In the genomic region with DNA sequence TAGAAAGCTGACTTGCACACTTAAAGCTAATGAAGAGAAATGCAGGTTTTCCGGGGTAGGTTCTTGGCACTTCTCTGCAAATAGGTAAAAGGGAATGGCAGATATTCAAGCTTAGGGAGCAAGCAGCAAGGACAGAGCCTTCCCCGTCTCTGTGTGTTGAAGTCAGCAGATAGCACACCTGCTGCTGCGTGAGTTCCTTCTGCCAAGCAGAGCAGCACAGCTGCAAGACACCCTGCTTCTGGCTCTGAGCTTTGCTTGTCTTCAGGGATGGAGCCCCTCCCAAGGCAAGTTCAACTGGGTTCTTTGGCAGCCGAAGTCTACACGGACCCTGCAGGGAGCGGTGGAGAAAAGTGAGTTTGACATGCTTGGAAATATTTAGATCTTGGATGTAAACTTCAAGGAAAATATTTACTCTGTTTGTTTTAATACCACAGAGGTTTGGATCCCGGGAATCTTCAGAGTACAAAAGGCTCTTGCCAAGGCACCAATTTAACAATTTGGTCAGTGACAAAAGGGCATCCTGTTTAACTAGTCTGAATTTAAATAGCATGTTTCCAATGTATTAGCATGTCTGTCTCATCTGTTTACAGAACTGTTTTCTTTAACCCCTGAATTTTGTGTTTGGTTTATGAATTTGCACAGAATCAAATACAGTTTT, we compare ENCODE assay signal across 11 cellular contexts.
A peak's percentile ranks its signal among the peaks of the same experiment; 100 is the strongest.
DNase-seq lines count a peak whose midpoint lies in the region; ATAC-seq and TF ChIP-seq lines count a peak whose summit lies in the region.
"Had no signal": no experiment of that assay in that cellular context is flagged by ENCODE, and none has a peak within 500 bp of the region (broad histone marks: within the 10 kb centered on the region; RNA-seq: fewer than 3 reads in every experiment).

No MANE protein-coding gene starts in this region.

- H3K4me2 ChIP-seq in neuronal stem cell (ENCODE audit: insufficient read depth, low read length, poor library complexity, severe bottlenecking) = no peak overlapping the region

- DNase-seq in Ammon's horn (ENCODE audit: low spot score) = peak; percentile 6
- DNase-seq in NB4 (ENCODE audit: low read depth) = peak; percentile 1
- peak; percentile 4 for DNase-seq in endothelial cell (ENCODE audit: low spot score)
- no peak for DNase-seq in neuronal stem cell (ENCODE audit: low spot score)
- DNase-seq in AG08395 (ENCODE audit: low spot score) = no peak
- DNase-seq in uterus = no peak
- DNase-seq in NCI-H128 (lab: John Stamatoyannopoulos, UW; ENCODE audit: unreplicated experiment) = no peak
- DNase-seq: immature natural killer cell, NCI-H2029 had no signal

- H3K27me3 Mint-ChIP-seq in endothelial cell (ENCODE audit: unreplicated experiment) = peaks cover 7% of the 10 kb centered on the region
- H3K27me3 Mint-ChIP-seq: natural killer cell treated with Interleukin-12 subunit alpha and Interleukin-12 subunit beta and Interleukin-15 and Interleukin-18, amount 100 ng/mL, for 72 hours had no signal

- H3K27me3 ChIP-seq in neuronal stem cell (ENCODE audit: control insufficient read depth in 3 of 3, insufficient read depth in 3 of 3, low read depth in 1 of 3, low read length in 3 of 3) (no peaks in the 10 kb centered on the region), uterus (no peaks in the 10 kb centered on the region)

- no CpG with 5 or more reads among the region's 7 CpGs for WGBS in neuronal stem cell (ENCODE audit: extremely low coverage in 2 of 2, insufficient read length in 2 of 2, insufficient replicate concordance in 1 of 2), 2 donors

- H3K9me3 Mint-ChIP-seq in endothelial cell (ENCODE audit: unreplicated experiment) = no peaks in the 10 kb centered on the region

- H3K36me3 Mint-ChIP-seq in endothelial cell (ENCODE audit: low read depth, unreplicated experiment) = no peaks in the 10 kb centered on the region
- H3K36me3 Mint-ChIP-seq: immature natural killer cell; natural killer cell treated with Interleukin-12 subunit alpha and Interleukin-12 subunit beta and Interleukin-15 and Interleukin-18, amount 100 ng/mL, for 72 hours had no signal

- H3K27ac ChIP-seq in neuronal stem cell (replicated peaks; ENCODE audit: low read length) (no peak overlapping the region), uterus (no peak overlapping the region)

- no peaks in the 10 kb centered on the region for H3K79me1 ChIP-seq in neuronal stem cell (ENCODE audit: low read depth, low read length)

- H2BK15ac ChIP-seq in neuronal stem cell (ENCODE audit: low read length) = no peak overlapping the region

- no peak overlapping the region for H3K9ac ChIP-seq in neuronal stem cell (ENCODE audit: low read depth, low read length, poor library complexity)

- TF ChIP-seq POLR2A in NB4 (IDR thresholded peaks at IDR 0.05; ENCODE audit: extremely low read depth, insufficient read length) (no peak), uterus (IDR thresholded peaks at IDR 0.05) (no peak)

- H3K9me3 ChIP-seq in neuronal stem cell (replicated peaks in 1 of 2; ENCODE audit: control insufficient read depth in 2 of 2, insufficient read depth in 1 of 2, low read depth in 1 of 2, low read length in 2 of 2) = peaks cover 0 to 9% of the 10 kb centered on the region in 2 donors
- no peaks in the 10 kb centered on the region for H3K9me3 ChIP-seq in uterus

- no peak for TF ChIP-seq CTCF in NB4 (IDR thresholded peaks at IDR 0.05; ENCODE audit: low read depth, low read length)
- no peak for TF ChIP-seq CTCF in endothelial cell (IDR thresholded peaks at IDR 0.05; ENCODE audit: unreplicated experiment)
- TF ChIP-seq CTCF in uterus (IDR thresholded peaks at IDR 0.05) = no peak

- H2BK120ac ChIP-seq in neuronal stem cell (ENCODE audit: low read depth, low read length) = no peak overlapping the region

- H2AK5ac ChIP-seq in neuronal stem cell (ENCODE audit: low read depth, low read length) = no peak overlapping the region

- no peak overlapping the region for H3K27ac Mint-ChIP-seq in endothelial cell (ENCODE audit: unreplicated experiment)
- H3K27ac Mint-ChIP-seq: immature natural killer cell; natural killer cell treated with Interleukin-12 subunit alpha and Interleukin-12 subunit beta and Interleukin-15 and Interleukin-18, amount 100 ng/mL, for 72 hours had no signal

- H3K4ac ChIP-seq in neuronal stem cell (ENCODE audit: low read length) = no peak overlapping the region

- H3K14ac ChIP-seq in neuronal stem cell (ENCODE audit: low read length) = no peak overlapping the region

- H3K23ac ChIP-seq in neuronal stem cell (ENCODE audit: low read depth, low read length, poor library complexity) = no peak overlapping the region

- H3K4me1 Mint-ChIP-seq in endothelial cell (ENCODE audit: unreplicated experiment) = peaks cover 14% of the 10 kb centered on the region
- H3K4me1 Mint-ChIP-seq: immature natural killer cell had no signal

- H2BK5ac ChIP-seq in neuronal stem cell (ENCODE audit: low read length) = no peak overlapping the region

- no peak overlapping the region for H2BK12ac ChIP-seq in neuronal stem cell (ENCODE audit: low read length)

- H2AFZ ChIP-seq in neuronal stem cell (ENCODE audit: low read length) = peak overlapping the region; percentile 4

- no peak for ATAC-seq in GM18858 (IDR thresholded peaks at IDR 0.05; ENCODE audit: unreplicated experiment)

- intact Hi-C loops in uterus (cut with DNase I; ENCODE audit: low total_unique reads) = no loop called here

- H3K4me3 ChIP-seq in NB4 (ENCODE audit: low read depth, low read length) (no peak overlapping the region), neuronal stem cell (ENCODE audit: low read length in 2 of 2) (no peak overlapping the region), uterus (no peak overlapping the region)

- no peak overlapping the region for H3K18ac ChIP-seq in neuronal stem cell (ENCODE audit: low read length)

- no peak overlapping the region for H4K8ac ChIP-seq in neuronal stem cell (ENCODE audit: low read depth, low read length)

- H3K36me3 ChIP-seq in neuronal stem cell (replicated peaks in 1 of 2; ENCODE audit: control insufficient read depth in 2 of 2, insufficient read depth in 2 of 2, low read length in 2 of 2) = no peaks in the 10 kb centered on the region
- H3K36me3 ChIP-seq in uterus = no peaks in the 10 kb centered on the region

- H3K4me3 Mint-ChIP-seq in endothelial cell (ENCODE audit: unreplicated experiment) = no peak overlapping the region
- H3K4me3 Mint-ChIP-seq: immature natural killer cell; natural killer cell treated with Interleukin-12 subunit alpha and Interleukin-12 subunit beta and Interleukin-15 and Interleukin-18, amount 100 ng/mL, for 72 hours had no signal

- H3K4me1 ChIP-seq in neuronal stem cell (ENCODE audit: control insufficient read depth in 2 of 2, insufficient read depth in 1 of 2, low read depth in 1 of 2, low read length in 2 of 2) (peaks cover 0 to 5% of the 10 kb centered on the region in 2 donors), uterus (no peaks in the 10 kb centered on the region)

- H4K91ac ChIP-seq in neuronal stem cell (ENCODE audit: low read depth, low read length, poor library complexity) = no peak overlapping the region

Comparison
In these comparisons a context has a peak if more than half of its experiments do, and no peak if none do; other contexts are left out.
1. DNase-seq: peak in Ammon's horn (single experiment), NB4 (single experiment) and endothelial cell (single experiment); none in neuronal stem cell (single experiment), AG08395 (single experiment), uterus (0 of 2) and NCI-H128 (single experiment).